8 cellular contexts compared by ENCODE assay signal in genomic region chr2:85605406-85606115, GRCh38. TPM values are rescaled to one million over a fixed set of nuclear protein-coding genes. Genes with fewer than 3 reads are reported as not detected.
A peak's percentile ranks its signal among the peaks of the same experiment; 100 is the strongest.
DNase-seq lines count a peak whose midpoint lies in the region; ATAC-seq and TF ChIP-seq lines count a peak whose summit lies in the region.
"Had no signal": no experiment of that assay in that cellular context is flagged by ENCODE, and none has a peak within 500 bp of the region (broad histone marks: within the 10 kb centered on the region; RNA-seq: fewer than 3 reads in every experiment).

No MANE protein-coding gene starts in this region.

- peaks cover 23% of the 10 kb centered on the region for H3K4me1 ChIP-seq in prostate gland (replicated peaks)

- no peaks in the 10 kb centered on the region for H3K9me3 ChIP-seq in prostate gland

- peaks cover 77% of the 10 kb centered on the region for H3K4me1 Mint-ChIP-seq in chondrocyte (ENCODE audit: low read depth)

- ATAC-seq in HG03521 (IDR thresholded peaks at IDR 0.05; ENCODE audit: unreplicated experiment) (no peak), GM19463 (IDR thresholded peaks at IDR 0.05; ENCODE audit: unreplicated experiment) (no peak)

- H3K9me3 Mint-ChIP-seq in chondrocyte (ENCODE audit: low read depth): no peaks in the 10 kb centered on the region
- H3K9me3 Mint-ChIP-seq: immature natural killer cell; T-helper 2 cell treated with Interferon-gamma antibody and Interleukin-4, amounts not matched to agents 5 μg/mL and 100 μg/mL, for 36 hours had no signal

- TF ChIP-seq POLR2A in prostate gland (IDR thresholded peaks at IDR 0.05): no peak

- DNase-seq in HFF-Myc (ENCODE audit: extremely low read depth, low read depth): peak; percentile 40
- no peak for DNase-seq in chondrocyte (ENCODE audit: low spot score)
- no peak for DNase-seq in prostate gland (ENCODE audit: low spot score)
- DNase-seq in superior temporal gyrus (ENCODE audit: extremely low spot score): no peak
- DNase-seq: immature natural killer cell had no signal

- peak overlapping the region; percentile 89 for H3K27ac Mint-ChIP-seq in chondrocyte (ENCODE audit: unreplicated experiment)
- H3K27ac Mint-ChIP-seq: T-helper 2 cell treated with Interferon-gamma antibody and Interleukin-4, amounts not matched to agents 5 μg/mL and 100 μg/mL, for 36 hours had no signal

- WGBS in prostate gland: 22% methylated on average over 4 of the region's 4 CpGs

- peaks cover 5% of the 10 kb centered on the region for H3K36me3 Mint-ChIP-seq in chondrocyte (ENCODE audit: low read depth)

- peak overlapping the region; percentile 38 to 90 for H3K27ac ChIP-seq in prostate gland

- intact Hi-C loops in prostate gland (cut with DNase I): loop anchor here (5.0 kb wide), 1 partner anchor 188 kb away; the partner anchor contains the start of gene SH2D6

- peak overlapping the region; percentile 11 for H3K4me3 Mint-ChIP-seq in chondrocyte (ENCODE audit: unreplicated experiment)
- H3K4me3 Mint-ChIP-seq: T-helper 2 cell treated with Interferon-gamma antibody and Interleukin-4, amounts not matched to agents 5 μg/mL and 100 μg/mL, for 36 hours had no signal

- no peaks in the 10 kb centered on the region for H3K27me3 Mint-ChIP-seq in chondrocyte (ENCODE audit: low read depth)

- TF ChIP-seq CTCF in HFF-Myc (IDR thresholded peaks at IDR 0.05; ENCODE audit: low read depth, low read length, missing control alignments) (no peak), chondrocyte (IDR thresholded peaks at IDR 0.05) (no peak), prostate gland (IDR thresholded peaks at IDR 0.05) (no peak)

- no peaks in the 10 kb centered on the region for H3K27me3 ChIP-seq in prostate gland (replicated peaks; ENCODE audit: insufficient read depth)

- H3K36me3 ChIP-seq in prostate gland: peaks cover 0 to 4% of the 10 kb centered on the region in 2 donors

- H3K4me3 ChIP-seq in HFF-Myc (replicated peaks; ENCODE audit: low read depth, low read length) (no peak overlapping the region), prostate gland (no peak overlapping the region)

RNA-seq across cellular contexts. Expression of gene TMEM150A, which starts 3.1 kb away (rescaled TPM):
- total RNA-seq in chondrocyte: 17.1 to 19.9 TPM (median 17.9 TPM) in 3 replicates
- total RNA-seq in prostate gland: 10 to 100 TPM; 17.4 to 32.3 TPM

RNA-seq across cellular contexts. Expression of gene C2orf68, which starts 6.3 kb away (rescaled TPM):
- 19.4 to 33.9 TPM (median 21.3 TPM) in 3 replicates for total RNA-seq in chondrocyte
- 10 to 100 TPM; 16.1 to 26.1 TPM for total RNA-seq in prostate gland

RNA-seq across cellular contexts. Expression of gene RNF181, which starts 10.0 kb away (rescaled TPM):
- total RNA-seq in chondrocyte (76.3 to 93.9 TPM (median 89.4 TPM) in 3 replicates), prostate gland (100 to 1,000 TPM; 161 to 201 TPM)

RNA-seq across cellular contexts. Expression of gene USP39, which starts 10.4 kb away (rescaled TPM):
- total RNA-seq in chondrocyte (34.7 to 40.4 TPM (median 35.1 TPM) in 3 replicates), prostate gland (10 to 100 TPM; 60.8 to 99.1 TPM)

RNA-seq across cellular contexts. Expression of gene VAMP5, which starts 21.3 kb away (rescaled TPM):
- total RNA-seq in chondrocyte (1.8 to 2.4 TPM in 2 of 3 replicates, not detected in the other), prostate gland (10 to 100 TPM in 1 of 2 donors, 1 to 10 TPM in 1; 8.4 to 27.0 TPM)
